Comparison of ENCODE assay signal across 17 cellular contexts in genomic region chr6:78639505-78640110, GRCh38.
"Had no signal": no experiment of that assay in that cellular context is flagged by ENCODE, and none has a peak within 500 bp of the region (broad histone marks: within the 10 kb centered on the region; RNA-seq: fewer than 3 reads in every experiment).

No MANE protein-coding gene starts in this region.

- H3K4me1 ChIP-seq: foreskin keratinocyte, tibial artery, upper lobe of left lung, uterus had no signal

- H3K36me3 ChIP-seq: neutrophil, tibial artery, upper lobe of left lung, uterus had no signal

- H3K4me2 ChIP-seq: smooth muscle cell had no signal

- H3K9me3 ChIP-seq: neutrophil, tibial artery, upper lobe of left lung, uterus had no signal

- DNase-seq: effector CD4-positive, alpha-beta T cell; endodermal cell; erythroblast; foreskin keratinocyte; hippocampal formation; kidney glomerular epithelial cell; mammary epithelial cell; naive thymus-derived CD8-positive, alpha-beta T cell; right cardiac atrium; stimulated activated CD4-positive, alpha-beta T cell treated with anti-CD3 and anti-CD28 coated beads, Interleukin-2, amount 100 ng/mL, for 48 hours; stimulated activated CD8-positive, alpha-beta memory T cell treated with anti-CD3 and anti-CD28 coated beads, Interleukin-4, amount 100 ng/mL, for 48 hours; tibial artery; upper lobe of left lung; uterus had no signal

- H3K4me3 ChIP-seq: coronary artery, smooth muscle cell, tibial artery, upper lobe of left lung, uterus had no signal

- H3K27ac ChIP-seq: coronary artery, foreskin keratinocyte, neutrophil, tibial artery, upper lobe of left lung, uterus had no signal

- H3K27me3 ChIP-seq: foreskin keratinocyte, neutrophil, tibial artery, upper lobe of left lung, uterus had no signal
